Comparison of ENCODE assay signal across 13 cellular contexts in genomic region chr2:170425291-170425751, GRCh38.
DNase-seq lines count a peak whose midpoint lies in the region; ATAC-seq and TF ChIP-seq lines count a peak whose summit lies in the region.
"Had no signal": no experiment of that assay in that cellular context is flagged by ENCODE, and none has a peak within 500 bp of the region (broad histone marks: within the 10 kb centered on the region; RNA-seq: fewer than 3 reads in every experiment).

No MANE protein-coding gene starts in this region.

- H3K27ac ChIP-seq in brain microvascular endothelial cell = no peak overlapping the region
- H3K27ac ChIP-seq: dorsolateral prefrontal cortex had no signal

- TF ChIP-seq CTCF in brain microvascular endothelial cell (IDR thresholded peaks at IDR 0.05; ENCODE audit: low read depth, low read length, missing control alignments) = no peak

- in situ Hi-C loops in brain microvascular endothelial cell (cut with HindIII; ENCODE audit: low pct_ligation_motif_present, low sequenced_read_pairs) = no loop called here

- H3K4me3 ChIP-seq in skeletal muscle cell (ENCODE audit: low read depth, low read length) = no peak overlapping the region
- H3K4me3 ChIP-seq in brain microvascular endothelial cell (ENCODE audit: low read depth, low read length) = no peak overlapping the region
- H3K4me3 ChIP-seq: dorsolateral prefrontal cortex, HAP-1 had no signal

- peak; percentile 59 for ATAC-seq in esophagus mucosa

- H3K27me3 ChIP-seq in brain microvascular endothelial cell (replicated peaks) = no peaks in the 10 kb centered on the region

- no peaks in the 10 kb centered on the region for H3K36me3 ChIP-seq in brain microvascular endothelial cell (replicated peaks)
- H3K36me3 ChIP-seq: HAP-1 had no signal

- DNase-seq in H4 (ENCODE audit: low spot score) (peak; percentile 90), NOMO-1 treated with dmso at 0.1 percent for 144 hours (lab: John Stamatoyannopoulos, UW; ENCODE audit: unreplicated experiment) (peak; percentile 81), skeletal muscle cell (ENCODE audit: low read depth) (peak; percentile 41), HPDE6-E6E7 (ENCODE audit: extremely low spot score) (no peak), putamen (ENCODE audit: low spot score) (no peak), brain microvascular endothelial cell (no peak)
- DNase-seq in activated CD4-positive, alpha-beta T cell treated with anti-CD3 and anti-CD28 coated beads, Interleukin-2, amount 50 U/mL, for 48 hours = no peak
- DNase-seq: activated CD4-positive, alpha-beta T cell treated with anti-CD3 and anti-CD28 coated beads, Interleukin-2, amount 50 U/mL, for 1 hour; activated gamma-delta T cell; dorsolateral prefrontal cortex; NCI-H510A treated with DMSO at 0.1 percent for 48 hours had no signal

Comparison
In these comparisons a context has a peak if more than half of its experiments do, and no peak if none do; other contexts are left out.
1. DNase-seq: peak in H4 (single experiment), NOMO-1 treated with dmso at 0.1 percent for 144 hours (single experiment) and skeletal muscle cell (single experiment); none in HPDE6-E6E7 (single experiment), putamen (single experiment), brain microvascular endothelial cell (single experiment) and activated CD4-positive, alpha-beta T cell treated with anti-CD3 and anti-CD28 coated beads, Interleukin-2, amount 50 U/mL, for 48 hours (0 of 2).